ENCODE assay signal across 8 cellular contexts in the genomic region with DNA sequence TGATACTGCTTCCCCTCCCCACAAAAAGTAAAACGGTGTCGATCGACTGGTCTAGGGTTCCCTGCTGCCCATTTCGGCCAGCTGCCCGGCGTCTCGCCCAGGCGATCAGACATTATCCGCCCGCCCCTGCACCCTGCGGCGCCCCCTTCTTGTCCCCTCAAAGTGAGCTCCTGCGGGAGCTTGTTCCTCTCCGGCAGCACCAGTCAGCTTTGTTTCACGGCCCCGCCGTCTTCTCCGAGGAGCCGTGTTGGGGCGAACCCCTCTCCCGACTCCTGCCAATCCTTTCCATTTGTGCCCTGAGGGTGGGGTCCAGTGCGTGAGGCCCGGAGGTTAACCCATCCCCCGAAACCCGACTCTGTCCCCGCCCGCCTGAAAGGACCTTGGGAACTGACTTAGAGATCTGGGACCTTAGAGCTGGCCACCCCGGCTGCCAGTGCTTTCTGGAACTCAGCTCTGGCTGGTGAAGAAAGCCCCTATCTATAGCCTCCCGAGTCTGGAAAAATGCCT. TPM values are rescaled to one million over a fixed set of nuclear protein-coding genes. Genes with fewer than 3 reads are reported as not detected.
DNase-seq lines count a peak whose midpoint lies in the region; ATAC-seq and TF ChIP-seq lines count a peak whose summit lies in the region.

No MANE protein-coding gene starts in this region.

- POLR2A ChIA-PET in activated CD8-positive, alpha-beta T cell treated with anti-CD3 and anti-CD28 coated beads, Interleukin-2, amount 10 ng/mL, durations not matched to agents 7 days and 5 days (lab: Charles Lee) = interaction anchor here (0.6 to 4.5 kb wide), 24 partner anchors 9 to 533 kb away, joined by 3 to 38 read pairs (median 5); partner anchors contain the start of genes CDKN2AIPNL, JADE2, PCBD2 and PPP2CA

- peak overlapping the region; percentile 99 for H3K4me3 Mint-ChIP-seq in activated CD8-positive, alpha-beta T cell treated with anti-CD3 and anti-CD28 coated beads, Interleukin-2, amount 10 ng/mL, durations not matched to agents 7 days and 5 days

- no peaks in the 10 kb centered on the region for H3K9me3 ChIP-seq in effector memory CD4-positive, alpha-beta T cell (ENCODE audit: control insufficient read depth, low read length)
- no peaks in the 10 kb centered on the region for H3K9me3 ChIP-seq in lower lobe of right lung

- DNase-seq in NCI-H345 (lab: John Stamatoyannopoulos, UW) (peak; percentile 13), NCI-H345 treated with DMSO at 0.1 percent for 48 hours (lab: John Stamatoyannopoulos, UW; ENCODE audit: unreplicated experiment) (no peak), NB4 (ENCODE audit: low read depth) (peak; percentile 74), lower lobe of right lung (peak; percentile 74)
- peak; percentile 48 for DNase-seq in activated CD8-positive, alpha-beta T cell treated with anti-CD3 and anti-CD28 coated beads, Interleukin-2, amount 10 ng/mL, durations not matched to agents 7 days and 5 days
- peak in 2 of 3 donors; percentile 6 to 20 for DNase-seq in effector memory CD4-positive, alpha-beta T cell
- peak; percentile 3 to 23 (median 13) for DNase-seq in stimulated activated CD4-positive, alpha-beta T cell treated with anti-CD3 and anti-CD28 coated beads, TNF-alpha, amount 100 ng/mL, for 4 hours (ENCODE audit: low read depth in 3 of 3)

- no peaks in the 10 kb centered on the region for H3K9me3 Mint-ChIP-seq in activated CD8-positive, alpha-beta T cell treated with anti-CD3 and anti-CD28 coated beads, Interleukin-2, amount 10 ng/mL, durations not matched to agents 7 days and 5 days (ENCODE audit: insufficient read depth)

- peaks cover 43% of the 10 kb centered on the region for H3K4me1 Mint-ChIP-seq in activated CD8-positive, alpha-beta T cell treated with anti-CD3 and anti-CD28 coated beads, Interleukin-2, amount 10 ng/mL, durations not matched to agents 7 days and 5 days (ENCODE audit: low read depth)

- peak overlapping the region; percentile 84 for H3K4me3 ChIP-seq in NB4 (ENCODE audit: low read depth, low read length)
- peak overlapping the region; percentile 99 for H3K4me3 ChIP-seq in effector memory CD4-positive, alpha-beta T cell (ENCODE audit: insufficient read depth, low read depth, low read length, poor library complexity, severe bottlenecking)
- peak overlapping the region; percentile 95 for H3K4me3 ChIP-seq in lower lobe of right lung

- peak overlapping the region; percentile 100 for H3K27ac ChIP-seq in effector memory CD4-positive, alpha-beta T cell (ENCODE audit: insufficient read depth, low read length, poor library complexity, severe bottlenecking)
- peak overlapping the region; percentile 100 for H3K27ac ChIP-seq in lower lobe of right lung

- H3K36me3 ChIP-seq in effector memory CD4-positive, alpha-beta T cell (ENCODE audit: control insufficient read depth, insufficient read depth, low read length) = peaks cover 9% of the 10 kb centered on the region
- peaks cover 27% of the 10 kb centered on the region for H3K36me3 ChIP-seq in lower lobe of right lung

- H3K27me3 Mint-ChIP-seq in activated CD8-positive, alpha-beta T cell treated with anti-CD3 and anti-CD28 coated beads, Interleukin-2, amount 10 ng/mL, durations not matched to agents 7 days and 5 days (ENCODE audit: low read depth) = no peaks in the 10 kb centered on the region

- peak overlapping the region; percentile 100 for H3K27ac Mint-ChIP-seq in activated CD8-positive, alpha-beta T cell treated with anti-CD3 and anti-CD28 coated beads, Interleukin-2, amount 10 ng/mL, durations not matched to agents 7 days and 5 days

- H3K4me1 ChIP-seq in effector memory CD4-positive, alpha-beta T cell (ENCODE audit: control insufficient read depth, insufficient read depth, low read length, poor library complexity, severe bottlenecking) = peaks cover 14% of the 10 kb centered on the region
- peaks cover 44% of the 10 kb centered on the region for H3K4me1 ChIP-seq in lower lobe of right lung

- no peaks in the 10 kb centered on the region for H3K27me3 ChIP-seq in effector memory CD4-positive, alpha-beta T cell (replicated peaks; ENCODE audit: control insufficient read depth, insufficient read depth, low read length, poor library complexity, severe bottlenecking)
- H3K27me3 ChIP-seq in lower lobe of right lung (ENCODE audit: low read depth) = no peaks in the 10 kb centered on the region

- no peak for ATAC-seq in activated CD8-positive, alpha-beta T cell treated with anti-CD3 and anti-CD28 coated beads, Interleukin-2, amount 10 ng/mL, durations not matched to agents 7 days and 5 days
- peak; percentile 49 to 54 for ATAC-seq in lower lobe of right lung
- no peak for ATAC-seq in HG02970 (IDR thresholded peaks at IDR 0.05; ENCODE audit: low FRiP score, unreplicated experiment)

- intact Hi-C loops in lower lobe of right lung (cut with DNase I) = no loop called here

- peaks cover 42% of the 10 kb centered on the region for H3K36me3 Mint-ChIP-seq in activated CD8-positive, alpha-beta T cell treated with anti-CD3 and anti-CD28 coated beads, Interleukin-2, amount 10 ng/mL, durations not matched to agents 7 days and 5 days (ENCODE audit: low read depth)

- no peak for TF ChIP-seq POLR2A in NB4 (IDR thresholded peaks at IDR 0.05; ENCODE audit: extremely low read depth, insufficient read length)

- TF ChIP-seq CTCF in NB4 (IDR thresholded peaks at IDR 0.05; ENCODE audit: low read depth, low read length) = no peak
- TF ChIP-seq CTCF in lower lobe of right lung (IDR thresholded peaks at IDR 0.05) = no peak

- CTCF ChIA-PET in activated CD8-positive, alpha-beta T cell treated with anti-CD3 and anti-CD28 coated beads, Interleukin-2, amount 10 ng/mL, durations not matched to agents 7 days and 5 days (lab: Charles Lee) = interaction anchor here (0.6 to 2.1 kb wide), 12 partner anchors 9 to 367 kb away, joined by 3 to 18 read pairs (median 5); partner anchors contain the start of genes CAMLG, CDKN2AIPNL and PPP2CA

RNA-seq across cellular contexts. Expression of gene UBE2B, which starts 0.5 kb away (rescaled TPM):
- 10 to 100 TPM; 83.0 to 87.6 TPM for total RNA-seq in activated CD8-positive, alpha-beta T cell treated with anti-CD3 and anti-CD28 coated beads, Interleukin-2, amount 10 ng/mL, durations not matched to agents 7 days and 5 days
- total RNA-seq in lower lobe of right lung = 106 TPM

RNA-seq across cellular contexts. Expression of gene CDKL3, which starts 4.9 kb away (rescaled TPM):
- total RNA-seq in activated CD8-positive, alpha-beta T cell treated with anti-CD3 and anti-CD28 coated beads, Interleukin-2, amount 10 ng/mL, durations not matched to agents 7 days and 5 days = 1 to 10 TPM in 1 of 2 experiments, under 1 TPM in 1; 0.53 to 1.2 TPM
- 2.2 TPM for total RNA-seq in lower lobe of right lung

RNA-seq across cellular contexts. Expression of gene CDKN2AIPNL, which starts 39.8 kb away (rescaled TPM):
- 10 to 100 TPM; 31.3 to 32.5 TPM for total RNA-seq in activated CD8-positive, alpha-beta T cell treated with anti-CD3 and anti-CD28 coated beads, Interleukin-2, amount 10 ng/mL, durations not matched to agents 7 days and 5 days
- total RNA-seq in lower lobe of right lung = 14.5 TPM

Comparison
In these comparisons a context has a peak if more than half of its experiments do, and no peak if none do; other contexts are left out.
1. ATAC-seq: peak in lower lobe of right lung (2 of 2); none in activated CD8-positive, alpha-beta T cell treated with anti-CD3 and anti-CD28 coated beads, Interleukin-2, amount 10 ng/mL, durations not matched to agents 7 days and 5 days (single experiment) and HG02970 (single experiment).
2. Peak in every context shown above with its lines, with median percentiles within 50 percentile points of each other: H3K4me3 ChIP-seq.